Comparison of ENCODE assay signal across 33 cellular contexts in genomic region chr13:92974905-92975429, GRCh38.
"Had no signal": no experiment of that assay in that cellular context is flagged by ENCODE, and none has a peak within 500 bp of the region (broad histone marks: within the 10 kb centered on the region; RNA-seq: fewer than 3 reads in every experiment).

No MANE protein-coding gene starts in this region.

- H3K4me1 Mint-ChIP-seq: activated B cell treated with CpG ODN at 0.5 μM for 24 hours; activated CD4-positive, alpha-beta T cell treated with anti-CD3 and anti-CD28 coated beads, Interleukin-2, amount 10 ng/mL, durations not matched to agents 24 days and 14 days; activated naive CD8-positive, alpha-beta T cell treated with anti-CD3 and anti-CD28 coated beads for 36 hours; activated T-helper 17 cell treated with anti-CD3 and anti-CD28 coated beads, Interleukin-2, amount 50 U/mL, for 72 hours had no signal

- H3K36me3 Mint-ChIP-seq: activated CD4-positive, alpha-beta memory T cell treated with anti-CD3 and anti-CD28 coated beads for 36 hours; activated naive CD4-positive, alpha-beta T cell treated with anti-CD3 and anti-CD28 coated beads, Interleukin-2, amount 50 U/mL, for 72 hours; activated naive CD8-positive, alpha-beta T cell treated with anti-CD3 and anti-CD28 coated beads for 36 hours had no signal

- H3K27ac Mint-ChIP-seq: activated B cell treated with CpG ODN at 0.5 μM for 24 hours; activated CD4-positive, alpha-beta memory T cell treated with anti-CD3 and anti-CD28 coated beads for 36 hours; activated CD4-positive, alpha-beta T cell treated with anti-CD3 and anti-CD28 coated beads, Interleukin-2, amount 10 ng/mL, durations not matched to agents 24 days and 14 days; activated CD8-positive, alpha-beta T cell treated with anti-CD3 and anti-CD28 coated beads for 36 hours; activated naive CD4-positive, alpha-beta T cell treated with anti-CD3 and anti-CD28 coated beads for 36 hours; activated naive CD4-positive, alpha-beta T cell treated with anti-CD3 and anti-CD28 coated beads, Interleukin-2, amount 50 U/mL, for 72 hours; activated naive CD8-positive, alpha-beta T cell treated with anti-CD3 and anti-CD28 coated beads for 36 hours; activated T-cell treated with anti-CD3 and anti-CD28 coated beads, Interleukin-2, amount 50 U/mL, for 72 hours; activated T-helper 1 cell treated with anti-CD3 and anti-CD28 coated beads, Interleukin-12 subunit alpha, Interleukin-12 subunit beta, Interleukin-2, Interleukin-4 antibody, amounts not matched to agents 30 ng/mL and 10 ng/mL and 1 ng/mL, durations not matched to agents 14 hours and 24 hours and 36 hours; activated T-helper 17 cell treated with anti-CD3 and anti-CD28 coated beads, Interleukin-2, amount 50 U/mL, for 72 hours; T-helper 1 cell treated with Interleukin-12 subunit alpha and Interleukin-12 subunit beta and Interleukin-4 antibody, amounts not matched to agents 30 μg/mL and 1 μg/mL, for 36 hours; T-helper 2 cell treated with Interferon-gamma antibody and Interleukin-4, amounts not matched to agents 5 μg/mL and 100 μg/mL, for 36 hours had no signal

- H3K9me3 ChIP-seq: adrenal gland, body of pancreas, breast epithelium had no signal

- H3K27me3 ChIP-seq: adrenal gland, body of pancreas, brain microvascular endothelial cell, breast epithelium had no signal

- H3K4me3 ChIP-seq: adrenal gland, body of pancreas, breast epithelium had no signal

- H3K9me3 Mint-ChIP-seq: activated CD4-positive, alpha-beta memory T cell treated with anti-CD3 and anti-CD28 coated beads for 36 hours; activated CD4-positive, alpha-beta T cell treated with anti-CD3 and anti-CD28 coated beads, Interleukin-2, amount 10 ng/mL, durations not matched to agents 24 days and 14 days; activated naive CD4-positive, alpha-beta T cell treated with anti-CD3 and anti-CD28 coated beads for 36 hours; T-helper 1 cell treated with Interleukin-12 subunit alpha and Interleukin-12 subunit beta and Interleukin-4 antibody, amounts not matched to agents 30 μg/mL and 1 μg/mL, for 36 hours had no signal

- H3K4me3 Mint-ChIP-seq: activated B cell treated with CpG ODN at 0.5 μM for 24 hours; activated CD4-positive, alpha-beta memory T cell treated with anti-CD3 and anti-CD28 coated beads for 36 hours; activated CD4-positive, alpha-beta T cell treated with anti-CD3 and anti-CD28 coated beads, Interleukin-2, amount 10 ng/mL, durations not matched to agents 24 days and 14 days; activated CD8-positive, alpha-beta T cell treated with anti-CD3 and anti-CD28 coated beads for 36 hours; activated naive CD4-positive, alpha-beta T cell treated with anti-CD3 and anti-CD28 coated beads for 36 hours; activated naive CD8-positive, alpha-beta T cell treated with anti-CD3 and anti-CD28 coated beads for 36 hours; activated T-cell treated with anti-CD3 and anti-CD28 coated beads, Interleukin-2, amount 50 U/mL, for 4 hours; activated T-cell treated with anti-CD3 and anti-CD28 coated beads, Interleukin-2, amount 50 U/mL, for 72 hours; activated T-helper 1 cell treated with anti-CD3 and anti-CD28 coated beads, Interleukin-12 subunit alpha, Interleukin-12 subunit beta, Interleukin-2, Interleukin-4 antibody, amounts not matched to agents 30 ng/mL and 10 ng/mL and 1 ng/mL, durations not matched to agents 14 hours and 24 hours and 36 hours; activated T-helper 17 cell treated with anti-CD3 and anti-CD28 coated beads, Interleukin-2, amount 50 U/mL, for 72 hours; T-helper 1 cell treated with Interleukin-12 subunit alpha and Interleukin-12 subunit beta and Interleukin-4 antibody, amounts not matched to agents 30 μg/mL and 1 μg/mL, for 36 hours; T-helper 2 cell treated with Interferon-gamma antibody and Interleukin-4, amounts not matched to agents 5 μg/mL and 100 μg/mL, for 36 hours had no signal

- H3K36me3 ChIP-seq: adrenal gland, brain microvascular endothelial cell, breast epithelium had no signal

- H3K27ac ChIP-seq: adrenal gland, body of pancreas, brain microvascular endothelial cell, breast epithelium, VCaP had no signal

- ATAC-seq: activated CD8-positive, alpha-beta T cell treated with anti-CD3 and anti-CD28 coated beads for 36 hours; activated naive CD4-positive, alpha-beta T cell treated with anti-CD3 and anti-CD28 coated beads, Interleukin-2, amount 50 U/mL, for 72 hours; activated T-cell treated with anti-CD3 and anti-CD28 coated beads, Interleukin-2, amount 50 U/mL, for 72 hours; activated T-helper 17 cell treated with anti-CD3 and anti-CD28 coated beads, Interleukin-2, amount 50 U/mL, for 72 hours; body of pancreas had no signal

- DNase-seq: activated B cell treated with CpG ODN at 0.5 μM for 24 hours; activated CD4-positive, alpha-beta memory T cell treated with anti-CD3 and anti-CD28 coated beads for 36 hours; activated CD4-positive, alpha-beta T cell treated with anti-CD3 and anti-CD28 coated beads for 4 hours; activated CD4-positive, alpha-beta T cell treated with anti-CD3 and anti-CD28 coated beads, Interleukin-2, amount 10 ng/mL, durations not matched to agents 24 days and 14 days; activated CD4-positive, alpha-beta T cell treated with anti-CD3 and anti-CD28 coated beads, Interleukin-2, amount 50 U/mL, for 1 hour; activated CD4-positive, alpha-beta T cell treated with anti-CD3 and anti-CD28 coated beads, Interleukin-2, amount 50 U/mL, for 4 hours; activated CD4-positive, CD25-positive, alpha-beta regulatory T cell treated with anti-CD3 and anti-CD28 coated beads, Interleukin-2, amount 50 U/mL, for 72 hours; activated CD8-positive, alpha-beta memory T cell treated with anti-CD3 and anti-CD28 coated beads, Interleukin-2, amount 50 U/mL, for 4 hours; activated CD8-positive, alpha-beta T cell treated with anti-CD3 and anti-CD28 coated beads for 36 hours; activated effector memory CD4-positive, alpha-beta T cell treated with anti-CD3 and anti-CD28 coated beads, Interleukin-2, amount 50 U/mL, for 16 hours; activated naive CD4-positive, alpha-beta T cell; activated naive CD4-positive, alpha-beta T cell treated with anti-CD3 and anti-CD28 coated beads for 36 hours; activated naive CD4-positive, alpha-beta T cell treated with anti-CD3 and anti-CD28 coated beads, Interleukin-2, amount 50 U/mL, for 16 hours; activated naive CD8-positive, alpha-beta T cell treated with anti-CD3 and anti-CD28 coated beads for 36 hours; activated T-cell treated with anti-CD3 and anti-CD28 coated beads for 4 hours; activated T-cell treated with anti-CD3 and anti-CD28 coated beads, Interleukin-2, amount 50 U/mL, for 1 hour; activated T-cell treated with anti-CD3 and anti-CD28 coated beads, Interleukin-2, amount 50 U/mL, for 4 hours; activated T-cell treated with anti-CD3 and anti-CD28 coated beads, Interleukin-2, amount 50 U/mL, for 72 hours; adrenal gland; amniotic stem cell; aorta; body of pancreas; brain microvascular endothelial cell; central memory CD4-positive, alpha-beta T cell; T-helper 2 cell; T-helper 9 cell had no signal

- H3K4me1 ChIP-seq: adrenal gland, body of pancreas, breast epithelium had no signal
